ENCODE assay signal across 36 cellular contexts in genomic region chr17:55969577-55969976, GRCh38.
"Had no signal": no experiment of that assay in that cellular context is flagged by ENCODE, and none has a peak within 500 bp of the region (broad histone marks: within the 10 kb centered on the region; RNA-seq: fewer than 3 reads in every experiment).

No MANE protein-coding gene starts in this region.

- H3K4me3 Mint-ChIP-seq: activated CD4-positive, alpha-beta memory T cell treated with anti-CD3 and anti-CD28 coated beads, Interleukin-2, amount 10 ng/mL, durations not matched to agents 7 days and 5 days; activated CD4-positive, alpha-beta T cell treated with anti-CD3 and anti-CD28 coated beads, Interleukin-2, amount 10 ng/mL, durations not matched to agents 24 days and 14 days; activated T-cell treated with anti-CD3 and anti-CD28 coated beads, Interleukin-2, amount 50 U/mL, for 4 hours; activated T-helper 17 cell treated with anti-CD3 and anti-CD28 coated beads, Interleukin-2, amount 50 U/mL, for 72 hours; naive thymus-derived CD4-positive, alpha-beta T cell; neural crest cell; T-helper 17 cell had no signal

- H3K4me1 ChIP-seq: esophagus muscularis mucosa, pancreas, prostate gland, testis, uterus had no signal

- H3K9me3 Mint-ChIP-seq: activated CD4-positive, alpha-beta memory T cell treated with anti-CD3 and anti-CD28 coated beads, Interleukin-2, amount 10 ng/mL, durations not matched to agents 7 days and 5 days; activated CD4-positive, alpha-beta T cell treated with anti-CD3 and anti-CD28 coated beads, Interleukin-2, amount 10 ng/mL, durations not matched to agents 24 days and 14 days; activated T-cell treated with anti-CD3 and anti-CD28 coated beads, Interleukin-2, amount 50 U/mL, for 4 hours; activated T-helper 17 cell treated with anti-CD3 and anti-CD28 coated beads, Interleukin-2, amount 50 U/mL, for 72 hours had no signal

- H3K27ac ChIP-seq: brain microvascular endothelial cell, esophagus muscularis mucosa, pancreas, prostate gland, skin epidermis, testis, uterus, WERI-Rb-1 had no signal

- H3K4me3 ChIP-seq: esophagus muscularis mucosa, pancreas, prostate gland, skin epidermis, testis, uterus had no signal

- DNase-seq: activated CD4-positive, alpha-beta memory T cell treated with anti-CD3 and anti-CD28 coated beads, Interleukin-2, amount 10 ng/mL, durations not matched to agents 7 days and 5 days; activated CD4-positive, alpha-beta T cell treated with anti-CD3 and anti-CD28 coated beads, Interleukin-2, amount 10 ng/mL, durations not matched to agents 24 days and 14 days; activated CD4-positive, CD25-positive, alpha-beta regulatory T cell treated with anti-CD3 and anti-CD28 coated beads, Interleukin-2, amount 50 U/mL, for 72 hours; activated CD8-positive, alpha-beta memory T cell treated with anti-CD3 and anti-CD28 coated beads, Interleukin-2, amount 50 U/mL, for 48 hours; activated gamma-delta T cell treated with Interleukin-2 at 50 U/mL for 16 hours; activated naive CD4-positive, alpha-beta T cell treated with anti-CD3 and anti-CD28 coated beads, Interleukin-2, amount 50 U/mL, for 16 hours; activated T-cell treated with anti-CD3 and anti-CD28 coated beads, Interleukin-2, amount 50 U/mL, for 4 hours; amniotic stem cell; brain microvascular endothelial cell; central memory CD4-positive, alpha-beta T cell; foreskin melanocyte; islet precursor cell; left cardiac atrium; left ventricle myocardium superior; midbrain; naive thymus-derived CD4-positive, alpha-beta T cell; nucleus accumbens; pancreas; retina; stimulated activated CD4-positive, alpha-beta T cell treated with anti-CD3 and anti-CD28 coated beads, Interleukin-12 subunit alpha, Interleukin-12 subunit beta, amount 100 ng/mL, for 4 hours; stimulated activated CD4-positive, alpha-beta T cell treated with anti-CD3 and anti-CD28 coated beads, Interleukin-4, amount 100 ng/mL, for 1 hour; stimulated activated naive CD8-positive, alpha-beta T cell treated with anti-CD3 and anti-CD28 coated beads, Interleukin-15, Interleukin-2, amounts not matched to agents 100 U/mL and 50 U/mL, for 24 hours; T-helper 17 cell; T1000; testis; trophoblast cell; uterus; WERI-Rb-1 had no signal

- H3K27me3 Mint-ChIP-seq: activated CD4-positive, alpha-beta memory T cell treated with anti-CD3 and anti-CD28 coated beads, Interleukin-2, amount 10 ng/mL, durations not matched to agents 7 days and 5 days; activated CD4-positive, alpha-beta T cell treated with anti-CD3 and anti-CD28 coated beads, Interleukin-2, amount 10 ng/mL, durations not matched to agents 24 days and 14 days had no signal

- H3K27ac Mint-ChIP-seq: activated CD4-positive, alpha-beta memory T cell treated with anti-CD3 and anti-CD28 coated beads, Interleukin-2, amount 10 ng/mL, durations not matched to agents 7 days and 5 days; activated CD4-positive, alpha-beta T cell treated with anti-CD3 and anti-CD28 coated beads, Interleukin-2, amount 10 ng/mL, durations not matched to agents 24 days and 14 days; activated T-helper 17 cell treated with anti-CD3 and anti-CD28 coated beads, Interleukin-2, amount 50 U/mL, for 72 hours; naive thymus-derived CD4-positive, alpha-beta T cell; T-helper 17 cell had no signal

- H3K36me3 ChIP-seq: brain microvascular endothelial cell, esophagus muscularis mucosa, pancreas, prostate gland, uterus, WERI-Rb-1 had no signal

- H3K27me3 ChIP-seq: brain microvascular endothelial cell, esophagus muscularis mucosa, testis, uterus had no signal

- H3K4me1 Mint-ChIP-seq: activated CD4-positive, alpha-beta memory T cell treated with anti-CD3 and anti-CD28 coated beads, Interleukin-2, amount 10 ng/mL, durations not matched to agents 7 days and 5 days; activated CD4-positive, alpha-beta T cell treated with anti-CD3 and anti-CD28 coated beads, Interleukin-2, amount 10 ng/mL, durations not matched to agents 24 days and 14 days; activated T-helper 17 cell treated with anti-CD3 and anti-CD28 coated beads, Interleukin-2, amount 50 U/mL, for 72 hours; naive thymus-derived CD4-positive, alpha-beta T cell; neural crest cell; T-helper 17 cell had no signal

- ATAC-seq: activated T-cell treated with anti-CD3 and anti-CD28 coated beads, Interleukin-2, amount 50 U/mL, for 4 hours; activated T-helper 17 cell treated with anti-CD3 and anti-CD28 coated beads, Interleukin-2, amount 50 U/mL, for 72 hours; left cardiac atrium; left ventricle myocardium superior; naive thymus-derived CD4-positive, alpha-beta T cell; pancreas; sciatic nerve; stimulated activated naive CD8-positive, alpha-beta T cell treated with anti-CD3 and anti-CD28 coated beads, Interleukin-15, Interleukin-2, amounts not matched to agents 100 U/mL and 50 U/mL, for 24 hours; T-helper 17 cell had no signal

- FAIRE-seq: astrocyte, endothelial cell of umbilical vein, pancreas had no signal

- H3K9me3 ChIP-seq: esophagus muscularis mucosa, pancreas, prostate gland, testis, uterus had no signal

- H3K36me3 Mint-ChIP-seq: naive thymus-derived CD4-positive, alpha-beta T cell had no signal
